In genomic region chr6:17015551-17016381, GRCh38 we compare ENCODE assay signal across 8 cellular contexts.
DNase-seq lines count a peak whose midpoint lies in the region; ATAC-seq and TF ChIP-seq lines count a peak whose summit lies in the region.

No MANE protein-coding gene starts in this region.

- no peak overlapping the region for H3K27ac Mint-ChIP-seq in Calu3 (ENCODE audit: unreplicated experiment)

- H3K4me1 ChIP-seq in fibroblast of lung (ENCODE audit: control insufficient read depth, extremely low read depth, insufficient read depth, low read length), result peaks cover 26% of the 10 kb centered on the region
- no peaks in the 10 kb centered on the region for H3K4me1 ChIP-seq in psoas muscle

- no TSS peak for BruUV-seq in Calu3 (replicated peaks; lab: Mats Ljungman, UMichigan)

- H3K4me3 ChIP-seq in fibroblast of lung (replicated peaks in 1 of 4; ENCODE audit: control extremely low read depth in 1 of 4, insufficient read depth in 1 of 4, low read depth in 3 of 4, low read length in 4 of 4) (peak overlapping the region in 1 of 4 experiments; percentile 12), psoas muscle (peak overlapping the region; percentile 55), WERI-Rb-1 (ENCODE audit: low read depth, low read length) (no peak overlapping the region)

- H4K20me1 ChIP-seq in fibroblast of lung (ENCODE audit: control insufficient read depth, extremely low read depth, insufficient read depth, low read length), result no peaks in the 10 kb centered on the region

- DNase-seq in Calu3 (peak; percentile 3), fibroblast of lung (ENCODE audit: low read depth in 2 of 2) (peak in 1 of 2 donors; percentile 21), psoas muscle (peak in 1 of 2 donors; percentile 14), NCI-H1417 treated with DMSO at 0.1 percent for 48 hours (lab: John Stamatoyannopoulos, UW) (no peak), WERI-Rb-1 (no peak), HPDE6-E6E7 (ENCODE audit: extremely low spot score) (no peak), NK-92 (lab: John Stamatoyannopoulos, UW; ENCODE audit: unreplicated experiment) (no peak)
- peak; percentile 2 to 17 for DNase-seq in activated CD8-positive, alpha-beta memory T cell treated with anti-CD3 and anti-CD28 coated beads for 1 hour (ENCODE audit: extremely low read depth in 1 of 2, low read depth in 1 of 2)

- H3K36me3 ChIP-seq in fibroblast of lung (ENCODE audit: control insufficient read depth, insufficient read depth, low read length), result no peaks in the 10 kb centered on the region
- no peaks in the 10 kb centered on the region for H3K36me3 ChIP-seq in psoas muscle (ENCODE audit: insufficient read depth in 1 of 2, low read depth in 1 of 2)
- no peaks in the 10 kb centered on the region for H3K36me3 ChIP-seq in WERI-Rb-1

- H3K27me3 Mint-ChIP-seq in Calu3 (ENCODE audit: unreplicated experiment), result no peaks in the 10 kb centered on the region

- WGBS in psoas muscle, 3 donors, result 29 to 37% (median 30%) methylated on average over 49 to 51 of the region's 51 CpGs

- no peaks in the 10 kb centered on the region for H3K79me2 ChIP-seq in fibroblast of lung (ENCODE audit: control insufficient read depth, insufficient read depth, low read length)

- intact Hi-C loops in Calu3 (cut with micrococcal nuclease; ENCODE audit: unreplicated experiment) (no loop called here), psoas muscle (cut with DNase I) (no loop called here)

- H3K9ac ChIP-seq in fibroblast of lung (ENCODE audit: insufficient read depth, low read length), result no peak overlapping the region

- CTCF ChIA-PET in Calu3 (lab: Charles Lee), result interaction anchor here (0.6 to 0.9 kb wide), 2 partner anchors 13 to 683 kb away, joined by 3 to 4 read pairs; no protein-coding TSS in a partner anchor

- no peaks in the 10 kb centered on the region for H3K27me3 ChIP-seq in fibroblast of lung (ENCODE audit: control insufficient read depth, insufficient read depth, low read length)
- peaks cover 0 to 31% (median 5%) of the 10 kb centered on the region in 3 donors for H3K27me3 ChIP-seq in psoas muscle (ENCODE audit: insufficient read depth in 3 of 3, low read length in 2 of 3)
- H3K27me3 ChIP-seq in WERI-Rb-1 (ENCODE audit: insufficient read depth, low read depth, severe bottlenecking), result no peaks in the 10 kb centered on the region

- TF ChIP-seq CTCF in Calu3 (IDR thresholded peaks at IDR 0.05; ENCODE audit: unreplicated experiment), result no peak
- no peak for TF ChIP-seq CTCF in fibroblast of lung (conservative IDR thresholded peaks at IDR 0.05 in 1 of 2, IDR thresholded peaks at IDR 0.05 in 1 of 2; ENCODE audit: low read depth in 1 of 2, low read length in 2 of 2)
- no peak for TF ChIP-seq CTCF in psoas muscle (IDR thresholded peaks at IDR 0.05)
- TF ChIP-seq CTCF in WERI-Rb-1 (IDR thresholded peaks at IDR 0.05; ENCODE audit: low read depth, low read length), result no peak

- peak in 1 of 4 donors; percentile 27 for ATAC-seq in psoas muscle

- no peaks in the 10 kb centered on the region for H3K9me3 ChIP-seq in fibroblast of lung (ENCODE audit: control insufficient read depth, insufficient read depth, low read depth, low read length)
- no peaks in the 10 kb centered on the region for H3K9me3 ChIP-seq in psoas muscle
- H3K9me3 ChIP-seq in WERI-Rb-1 (ENCODE audit: severe bottlenecking), result peaks cover under 1% of the 10 kb centered on the region

- peak overlapping the region; percentile 39 for H3K4me3 Mint-ChIP-seq in Calu3 (ENCODE audit: low read depth, unreplicated experiment)

- no peak overlapping the region for H3K4me2 ChIP-seq in fibroblast of lung (ENCODE audit: extremely low read depth, insufficient read depth, low read length)

- H2AFZ ChIP-seq in fibroblast of lung (ENCODE audit: low read length), result peak overlapping the region; percentile 65

- no peaks in the 10 kb centered on the region for H3K9me3 Mint-ChIP-seq in Calu3 (ENCODE audit: low read depth, unreplicated experiment)

- no peaks in the 10 kb centered on the region for H3K4me1 Mint-ChIP-seq in Calu3 (ENCODE audit: low read depth, unreplicated experiment)

- H3K27ac ChIP-seq in fibroblast of lung (ENCODE audit: insufficient read depth, low read length) (no peak overlapping the region), psoas muscle (no peak overlapping the region), WERI-Rb-1 (no peak overlapping the region)

- no peaks in the 10 kb centered on the region for H3K36me3 Mint-ChIP-seq in Calu3 (ENCODE audit: insufficient read depth, unreplicated experiment)

Comparison
In these comparisons a context has a peak if more than half of its experiments do, and no peak if none do; other contexts are left out.
1. DNase-seq: peak in Calu3 (single experiment) and activated CD8-positive, alpha-beta memory T cell treated with anti-CD3 and anti-CD28 coated beads for 1 hour (2 of 2); none in NCI-H1417 treated with DMSO at 0.1 percent for 48 hours (single experiment), WERI-Rb-1 (single experiment), HPDE6-E6E7 (single experiment) and NK-92 (single experiment).